Comparison of ENCODE assay signal across 11 cellular contexts in genomic region chr14:91202234-91202974, GRCh38. TPM values are rescaled to one million over a fixed set of nuclear protein-coding genes. Genes with fewer than 3 reads are reported as not detected.
DNase-seq lines count a peak whose midpoint lies in the region; ATAC-seq, FAIRE-seq and TF ChIP-seq lines count a peak whose summit lies in the region.
"Had no signal": no experiment of that assay in that cellular context is flagged by ENCODE, and none has a peak within 500 bp of the region (broad histone marks: within the 10 kb centered on the region; RNA-seq: fewer than 3 reads in every experiment).

No MANE protein-coding gene starts in this region.

- intact Hi-C loops in Right ventricle myocardium inferior (cut with DNase I) (no loop called here), cardiac septum (cut with DNase I) (no loop called here), left colon (cut with DNase I, micrococcal nuclease) (no loop called here), aorta (cut with DNase I) (no loop called here)

- no peaks in the 10 kb centered on the region for H3K27me3 Mint-ChIP-seq in astrocyte (ENCODE audit: low read depth, unreplicated experiment)
- H3K27me3 Mint-ChIP-seq: brain had no signal

- no peak overlapping the region for H3K9ac ChIP-seq in astrocyte (ENCODE audit: low read length)

- no peak for FAIRE-seq in astrocyte (lab: Jason Lieb, UNC)

- H3K4me2 ChIP-seq in astrocyte (ENCODE audit: low read length): peak overlapping the region; percentile 11

- no peaks in the 10 kb centered on the region for H3K79me2 ChIP-seq in astrocyte (ENCODE audit: insufficient read depth, low read length)

- no peaks in the 10 kb centered on the region for H3K27me3 ChIP-seq in astrocyte (ENCODE audit: insufficient read depth, low read length)
- H3K27me3 ChIP-seq in aorta (ENCODE audit: control insufficient read depth in 1 of 2, insufficient read depth in 2 of 2, low read length in 1 of 2): no peaks in the 10 kb centered on the region

- H3K4me1 ChIP-seq in astrocyte (ENCODE audit: insufficient read depth, low read length): no peaks in the 10 kb centered on the region
- H3K4me1 ChIP-seq in aorta (ENCODE audit: control insufficient read depth in 1 of 2, insufficient read depth in 2 of 2, low read length in 2 of 2): no peaks in the 10 kb centered on the region

- no peak overlapping the region for H2AFZ ChIP-seq in astrocyte (ENCODE audit: low read depth, low read length)

- H3K27ac ChIP-seq in astrocyte (ENCODE audit: low read depth, low read length) (no peak overlapping the region), aorta (ENCODE audit: low read depth in 1 of 2, low read length in 2 of 2) (no peak overlapping the region)

- no peaks in the 10 kb centered on the region for H3K36me3 ChIP-seq in astrocyte (ENCODE audit: insufficient read depth, low read length)
- peaks cover 5 to 8% of the 10 kb centered on the region in 2 donors for H3K36me3 ChIP-seq in aorta (ENCODE audit: control insufficient read depth in 1 of 2, insufficient read depth in 2 of 2, low read length in 1 of 2)

- TF ChIP-seq CTCF in astrocyte (IDR thresholded peaks at IDR 0.05; ENCODE audit: insufficient read depth, low read depth, low read length) (no peak), GM10266 (IDR thresholded peaks at IDR 0.05; ENCODE audit: control insufficient read depth, insufficient read depth, low read depth, missing control alignments) (no peak)

- ATAC-seq in Right ventricle myocardium inferior (peak; percentile 73), left colon (peak; percentile 28), aorta (ENCODE audit: low FRiP score) (peak; percentile 48), GM18519 (IDR thresholded peaks at IDR 0.05; ENCODE audit: low FRiP score, unreplicated experiment) (no peak)

- H3K4me3 ChIP-seq in astrocyte (ENCODE audit: insufficient read depth, low read depth, low read length) (no peak overlapping the region), aorta (ENCODE audit: low read length in 2 of 2) (no peak overlapping the region)

- H3K4me3 Mint-ChIP-seq in astrocyte (ENCODE audit: unreplicated experiment): no peak overlapping the region
- H3K4me3 Mint-ChIP-seq: brain, CD14-positive monocyte had no signal

- peak; percentile 76 for DNase-seq in Right ventricle myocardium inferior (ENCODE audit: missing footprints)
- no peak for DNase-seq in cardiac septum (ENCODE audit: low spot score)
- peak; percentile 48 for DNase-seq in astrocyte (ENCODE audit: low read depth)
- peak in 1 of 2 donors; percentile 30 for DNase-seq in left colon
- peak; percentile 8 to 72 for DNase-seq in aorta
- DNase-seq in activated gamma-delta T cell (lab: John Stamatoyannopoulos, UW): no peak
- no peak for DNase-seq in GM10266 (ENCODE audit: extremely low spot score)
- DNase-seq: NCI-H1436 had no signal

- peaks cover 3% of the 10 kb centered on the region for H3K4me1 Mint-ChIP-seq in astrocyte (ENCODE audit: low read depth, unreplicated experiment)

- H3K9me3 ChIP-seq in astrocyte (ENCODE audit: insufficient read depth, low read depth, low read length) (no peaks in the 10 kb centered on the region), aorta (ENCODE audit: control insufficient read depth, low read length) (no peaks in the 10 kb centered on the region)

- peak overlapping the region; percentile 69 for H3K27ac Mint-ChIP-seq in astrocyte (ENCODE audit: unreplicated experiment)

- H3K9me3 Mint-ChIP-seq in astrocyte (ENCODE audit: unreplicated experiment): no peaks in the 10 kb centered on the region

- peaks cover 30% of the 10 kb centered on the region for H3K36me3 Mint-ChIP-seq in astrocyte (ENCODE audit: low read depth, unreplicated experiment)

- WGBS in aorta, 2 donors: 84 to 86% methylated on average over 15 of the region's 15 CpGs

- no peaks in the 10 kb centered on the region for H4K20me1 ChIP-seq in astrocyte (ENCODE audit: insufficient read depth, low read length)

RNA-seq across cellular contexts. Expression of gene GPR68, which starts 42.1 kb away (rescaled TPM):
- 0.16 TPM for total RNA-seq in Right ventricle myocardium inferior
- total RNA-seq in cardiac septum: 3.4 TPM
- total RNA-seq in astrocyte: 0.38 and 0.50 TPM in 2 replicates
- total RNA-seq in left colon: under 1 TPM; 0.58 to 0.87 TPM
- 1 to 10 TPM in 1 of 2 donors, under 1 TPM in 1; 0.84 to 6.3 TPM for total RNA-seq in aorta
- polyA plus RNA-seq in aorta: under 1 TPM in 1 of 2 donors, not detected in 1; 0.10 TPM

Comparison
In these comparisons a context has a peak if more than half of its experiments do, and no peak if none do; other contexts are left out.
1. DNase-seq: peak in Right ventricle myocardium inferior (single experiment), astrocyte (single experiment) and aorta (2 of 2); none in cardiac septum (single experiment), activated gamma-delta T cell (single experiment) and GM10266 (single experiment).